2 cellular contexts compared by ENCODE assay signal in genomic region chr4:102319594-102319993, GRCh38.
TF ChIP-seq lines count a peak whose summit lies in the region.

No MANE protein-coding gene starts in this region.

TF ChIP-seq in HEK293T, 16 proteins besides CTCF, POLR2A, EP300 and RAD21:
- TF ChIP-seq ARNT (IDR thresholded peaks at IDR 0.05) (no peak), PKNOX1 (IDR thresholded peaks at IDR 0.05) (0 out of 2 replicates have a peak, but pooled peaks have one; percentile 12)
TF ChIP-seq in HEK293T: peak in this region for 1.

TF ChIP-seq in H1, 55 proteins besides CTCF, POLR2A, EP300 and RAD21:
- TF ChIP-seq SP1 (IDR thresholded peaks at IDR 0.05; ENCODE audit: low read depth, low read length) (0 out of 2 replicates have a peak, but pooled peaks have one; percentile 43), ASH2L (IDR thresholded peaks at IDR 0.05; ENCODE audit: low read length) (peak; percentile 87), NANOG (IDR thresholded peaks at IDR 0.05; ENCODE audit: insufficient read depth, low read depth, low read length, poor library complexity, severe bottlenecking) (peak; percentile 87), RBBP5 (IDR thresholded peaks at IDR 0.05; ENCODE audit: borderline replicate concordance, low read depth, low read length) (0 out of 2 replicates have a peak, but pooled peaks have one; percentile 51), TEAD4 (IDR thresholded peaks at IDR 0.05; ENCODE audit: low read depth, low read length) (0 out of 2 replicates have a peak, but pooled peaks have one; percentile 26), TBP (IDR thresholded peaks at IDR 0.05; ENCODE audit: low read depth, low read length) (no peak), HDAC2 (IDR thresholded peaks at IDR 0.05; ENCODE audit: borderline replicate concordance in 1 of 2, low read depth in 2 of 2, low read length in 2 of 2) (0 out of 4 replicates have a peak, but pooled peaks of 1 of the 2 experiments have one; percentile 52), CHD2 (IDR thresholded peaks at IDR 0.05; ENCODE audit: low read length) (no peak)
